Comparison of ENCODE assay signal across 11 cellular contexts in the genomic region with DNA sequence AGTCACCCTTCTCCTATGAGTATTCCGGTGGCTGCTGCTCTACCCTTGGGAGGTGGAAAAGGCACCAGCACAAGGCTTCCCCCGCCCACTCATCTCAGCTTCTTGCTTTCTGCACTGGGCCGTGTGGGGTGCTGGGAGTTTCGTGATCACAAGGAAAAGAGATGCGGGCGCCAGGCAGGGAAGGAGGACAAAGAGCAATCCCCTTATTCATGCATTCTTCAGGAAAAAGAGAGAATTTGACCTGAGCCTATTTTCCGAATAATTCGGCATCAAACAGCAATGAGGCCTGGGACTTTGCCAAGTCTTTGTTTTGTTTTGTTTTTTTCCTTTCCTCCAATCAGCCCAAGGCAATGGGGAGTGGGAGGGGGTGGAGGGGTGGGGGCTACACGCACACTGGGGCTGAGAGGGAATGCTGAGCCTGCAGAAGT.
DNase-seq lines count a peak whose midpoint lies in the region; ATAC-seq and TF ChIP-seq lines count a peak whose summit lies in the region.
"Had no signal": no experiment of that assay in that cellular context is flagged by ENCODE, and none has a peak within 500 bp of the region (broad histone marks: within the 10 kb centered on the region; RNA-seq: fewer than 3 reads in every experiment).

No MANE protein-coding gene starts in this region.

- ATAC-seq in HG03108 (IDR thresholded peaks at IDR 0.05; ENCODE audit: unreplicated experiment) = no peak
- ATAC-seq in GM18868 (IDR thresholded peaks at IDR 0.05; ENCODE audit: unreplicated experiment) = no peak

- intact Hi-C loops in posterior cingulate gyrus (cut with DNase I) = loop anchor here (2.0 to 5.0 kb wide), 4 partner anchors 100 to 897 kb away; partner anchors contain the start of gene LPP

- no peak for TF ChIP-seq POLR2A in erythroblast (IDR thresholded peaks at IDR 0.05; ENCODE audit: low read length)

- peak; percentile 86 for DNase-seq in Ammon's horn (ENCODE audit: low spot score)
- peak; percentile 19 for DNase-seq in cerebellum (ENCODE audit: low spot score)
- peak; percentile 41 for DNase-seq in iPS-NIHi7 (ENCODE audit: extremely low spot score)
- peak; percentile 41 to 94 (median 64) for DNase-seq in posterior cingulate gyrus
- no peak for DNase-seq in HT-29 (ENCODE audit: low spot score)
- no peak for DNase-seq in erythroblast (lab: John Stamatoyannopoulos, UW)
- DNase-seq: GF-D8; NCI-H69; stimulated activated CD4-positive, alpha-beta T cell treated with anti-CD3 and anti-CD28 coated beads, Interleukin-1b, Interleukin-23, amount 100 ng/mL, for 48 hours had no signal

Comparison
In these comparisons a context has a peak if more than half of its experiments do, and no peak if none do; other contexts are left out.
1. DNase-seq: peak in Ammon's horn (single experiment), cerebellum (single experiment), iPS-NIHi7 (single experiment) and posterior cingulate gyrus (10 of 10); none in HT-29 (single experiment) and erythroblast (0 of 2).